In genomic region chr6:136921936-136922679, GRCh38 we compare ENCODE assay signal across 2 cellular contexts.
TF ChIP-seq lines count a peak whose summit lies in the region.

SLC35D3 (plus strand) TSS chr6:136922301; CDS start chr6:136922429, 128 bp downstream.

TF ChIP-seq in GM23338, 12 proteins besides CTCF, POLR2A, EP300 and RAD21 (continued from another document):
- TF ChIP-seq ZNF114 (CRISPR knock-in tag; IDR thresholded peaks at IDR 0.05) (no peak), STAT1 (IDR thresholded peaks at IDR 0.05; ENCODE audit: unreplicated experiment) (no peak), CREB1 (CRISPR knock-in tag; IDR thresholded peaks at IDR 0.05; ENCODE audit: low read depth) (no peak), ZNF331 (CRISPR knock-in tag; IDR thresholded peaks at IDR 0.05; ENCODE audit: low read depth) (no peak), EZH2 (IDR thresholded peaks at IDR 0.05; ENCODE audit: low read depth, unreplicated experiment) (peak; percentile 50), POLR2AphosphoS5 (IDR thresholded peaks at IDR 0.05; ENCODE audit: low read depth) (no peak), JUNB (IDR thresholded peaks at IDR 0.05; ENCODE audit: unreplicated experiment) (no peak), EZH2phosphoT487 (IDR thresholded peaks at IDR 0.05; ENCODE audit: unreplicated experiment) (peak; percentile 78)
- TF ChIP-seq, protein P1, sequence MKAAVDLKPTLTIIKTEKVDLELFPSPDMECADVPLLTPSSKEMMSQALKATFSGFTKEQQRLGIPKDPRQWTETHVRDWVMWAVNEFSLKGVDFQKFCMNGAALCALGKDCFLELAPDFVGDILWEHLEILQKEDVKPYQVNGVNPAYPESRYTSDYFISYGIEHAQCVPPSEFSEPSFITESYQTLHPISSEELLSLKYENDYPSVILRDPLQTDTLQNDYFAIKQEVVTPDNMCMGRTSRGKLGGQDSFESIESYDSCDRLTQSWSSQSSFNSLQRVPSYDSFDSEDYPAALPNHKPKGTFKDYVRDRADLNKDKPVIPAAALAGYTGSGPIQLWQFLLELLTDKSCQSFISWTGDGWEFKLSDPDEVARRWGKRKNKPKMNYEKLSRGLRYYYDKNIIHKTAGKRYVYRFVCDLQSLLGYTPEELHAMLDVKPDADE (IDR thresholded peaks at IDR 0.05) = no peak

TF ChIP-seq in H1, 55 proteins besides CTCF, POLR2A, EP300 and RAD21:
- TF ChIP-seq HDAC2 (IDR thresholded peaks at IDR 0.05; ENCODE audit: borderline replicate concordance in 1 of 2, low read depth in 2 of 2, low read length in 2 of 2) (no peak), SIRT6 (IDR thresholded peaks at IDR 0.05; ENCODE audit: low read length) (no peak), FOSL1 (IDR thresholded peaks at IDR 0.05; ENCODE audit: insufficient read depth, low read depth, low read length) (no peak), SUZ12 (IDR thresholded peaks at IDR 0.05; ENCODE audit: low read length) (peak; percentile 62), E2F6 (IDR thresholded peaks at IDR 0.05) (peak; percentile 72; the same call in 1 of the 2 replicates), EZH2 (IDR thresholded peaks at IDR 0.05; ENCODE audit: low read depth, low read length, severe bottlenecking) (peak; percentile 56), ASH2L (IDR thresholded peaks at IDR 0.05; ENCODE audit: low read length) (no peak), CHD1 (IDR thresholded peaks at IDR 0.05; ENCODE audit: low read depth, low read length) (no peak), JUND (IDR thresholded peaks at IDR 0.05; ENCODE audit: low read length) (no peak), TAF1 (IDR thresholded peaks at IDR 0.05; ENCODE audit: low read depth, low read length) (no peak), CHD7 (IDR thresholded peaks at IDR 0.05; ENCODE audit: insufficient replicate concordance, low read length) (no peak), JUN (IDR thresholded peaks at IDR 0.05; ENCODE audit: low read depth, low read length) (no peak), HDAC6 (IDR thresholded peaks at IDR 0.05; ENCODE audit: low read depth, low read length) (no peak), CEBPB (IDR thresholded peaks at IDR 0.05; ENCODE audit: low read depth, low read length) (no peak), SIN3A (conservative IDR thresholded peaks at IDR 0.05 in 1 of 2, IDR thresholded peaks at IDR 0.05 in 1 of 2; ENCODE audit: low read depth in 1 of 2, low read length in 2 of 2) (no peak), KDM1A (IDR thresholded peaks at IDR 0.05; ENCODE audit: borderline replicate concordance, low read length) (no peak), ATF2 (IDR thresholded peaks at IDR 0.05; ENCODE audit: low read length) (no peak), CBX8 (IDR thresholded peaks at IDR 0.05; ENCODE audit: borderline replicate concordance, low read depth, low read length) (no peak), SRF (IDR thresholded peaks at IDR 0.05; ENCODE audit: low read depth, low read length) (no peak), SAP30 (IDR thresholded peaks at IDR 0.05; ENCODE audit: insufficient read depth, insufficient replicate concordance, low read length) (no peak), KDM5A (IDR thresholded peaks at IDR 0.05; ENCODE audit: low read length) (no peak), NANOG (IDR thresholded peaks at IDR 0.05; ENCODE audit: insufficient read depth, low read depth, low read length, poor library complexity, severe bottlenecking) (no peak), TEAD4 (IDR thresholded peaks at IDR 0.05; ENCODE audit: low read depth, low read length) (no peak), SP2 (IDR thresholded peaks at IDR 0.05; ENCODE audit: low read length) (no peak), SP1 (IDR thresholded peaks at IDR 0.05; ENCODE audit: low read depth, low read length) (no peak), CBX5 (IDR thresholded peaks at IDR 0.05; ENCODE audit: low read depth, low read length) (no peak), GTF2F1 (IDR thresholded peaks at IDR 0.05; ENCODE audit: borderline replicate concordance, low read depth, low read length) (no peak), RXRA (IDR thresholded peaks at IDR 0.05; ENCODE audit: insufficient read depth, low read depth, low read length) (no peak), MAFK (IDR thresholded peaks at IDR 0.05; ENCODE audit: low read depth, low read length) (no peak), SP4 (IDR thresholded peaks at IDR 0.05; ENCODE audit: low read length) (no peak), RFX5 (IDR thresholded peaks at IDR 0.05; ENCODE audit: borderline replicate concordance, low read depth, low read length) (no peak), EGR1 (IDR thresholded peaks at IDR 0.05; ENCODE audit: borderline replicate concordance, low read depth, low read length) (no peak), NRF1 (IDR thresholded peaks at IDR 0.05; ENCODE audit: low read depth, low read length) (no peak), GABPA (IDR thresholded peaks at IDR 0.05; ENCODE audit: borderline replicate concordance, insufficient read depth, low read length) (no peak), PHF8 (conservative IDR thresholded peaks at IDR 0.05; ENCODE audit: low read depth, low read length) (no peak), KDM4A (IDR thresholded peaks at IDR 0.05; ENCODE audit: low read depth, low read length, severe bottlenecking) (peak; percentile 61), SIX5 (IDR thresholded peaks at IDR 0.05; ENCODE audit: low read depth, low read length) (no peak), RNF2 (IDR thresholded peaks at IDR 0.05; ENCODE audit: borderline replicate concordance, low read depth, low read length, missing control alignments, poor library complexity, severe bottlenecking) (no peak)
- TF ChIP-seq, protein P2, sequence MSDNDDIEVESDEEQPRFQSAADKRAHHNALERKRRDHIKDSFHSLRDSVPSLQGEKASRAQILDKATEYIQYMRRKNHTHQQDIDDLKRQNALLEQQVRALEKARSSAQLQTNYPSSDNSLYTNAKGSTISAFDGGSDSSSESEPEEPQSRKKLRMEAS (IDR thresholded peaks at IDR 0.05) = peak; percentile 75
- TF ChIP-seq, protein P3, sequence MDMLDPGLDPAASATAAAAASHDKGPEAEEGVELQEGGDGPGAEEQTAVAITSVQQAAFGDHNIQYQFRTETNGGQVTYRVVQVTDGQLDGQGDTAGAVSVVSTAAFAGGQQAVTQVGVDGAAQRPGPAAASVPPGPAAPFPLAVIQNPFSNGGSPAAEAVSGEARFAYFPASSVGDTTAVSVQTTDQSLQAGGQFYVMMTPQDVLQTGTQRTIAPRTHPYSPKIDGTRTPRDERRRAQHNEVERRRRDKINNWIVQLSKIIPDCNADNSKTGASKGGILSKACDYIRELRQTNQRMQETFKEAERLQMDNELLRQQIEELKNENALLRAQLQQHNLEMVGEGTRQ (IDR thresholded peaks at IDR 0.05; ENCODE audit: low read length) = no peak
TF ChIP-seq in H1: peak in this region for 5.
